25 cellular contexts compared by ENCODE assay signal in genomic region chr3:69822501-69822900, GRCh38.
DNase-seq lines count a peak whose midpoint lies in the region; ATAC-seq, FAIRE-seq and TF ChIP-seq lines count a peak whose summit lies in the region.
"Had no signal": no experiment of that assay in that cellular context is flagged by ENCODE, and none has a peak within 500 bp of the region (broad histone marks: within the 10 kb centered on the region; RNA-seq: fewer than 3 reads in every experiment).

No MANE protein-coding gene starts in this region.

- DNase-seq in EH (ENCODE audit: low read depth) (peak; percentile 30), RCC 7860 (ENCODE audit: low spot score) (peak; percentile 34), kidney (no peak), renal cortical epithelial cell (ENCODE audit: low read depth) (peak; percentile 79)
- no peak for DNase-seq in activated naive CD4-positive, alpha-beta T cell treated with anti-CD3 and anti-CD28 coated beads for 36 hours
- no peak for DNase-seq in stimulated activated naive CD4-positive, alpha-beta T cell treated with Interleukin-2 at 50 U/mL for 16 hours (lab: John Stamatoyannopoulos, UW)
- DNase-seq: activated CD8-positive, alpha-beta T cell treated with anti-CD3 and anti-CD28 coated beads, Interleukin-2, amount 10 ng/mL, durations not matched to agents 7 days and 5 days; activated effector memory CD4-positive, alpha-beta T cell treated with anti-CD3 and anti-CD28 coated beads, Interleukin-2, amount 50 U/mL, for 16 hours; activated naive CD8-positive, alpha-beta T cell treated with anti-CD3 and anti-CD28 coated beads, Interleukin-2, amount 50 U/mL, for 24 hours; activated T-cell treated with anti-CD3 and anti-CD28 coated beads for 4 hours; brain microvascular endothelial cell; CD4-positive, alpha-beta T cell; effector CD8-positive, alpha-beta T cell; erythroblast; HFFc6; hippocampal formation; immature natural killer cell; MM.1S; NCI-H146; Peyer's patch; small intestine; uterus had no signal

- ATAC-seq in HG03432 (IDR thresholded peaks at IDR 0.05; ENCODE audit: unreplicated experiment), result no peak
- ATAC-seq: activated CD8-positive, alpha-beta T cell treated with anti-CD3 and anti-CD28 coated beads, Interleukin-2, amount 10 ng/mL, durations not matched to agents 7 days and 5 days; activated naive CD8-positive, alpha-beta T cell treated with anti-CD3 and anti-CD28 coated beads, Interleukin-2, amount 50 U/mL, for 24 hours had no signal

- H3K36me3 Mint-ChIP-seq in activated naive CD4-positive, alpha-beta T cell treated with anti-CD3 and anti-CD28 coated beads for 36 hours (ENCODE audit: low read depth), result no peaks in the 10 kb centered on the region
- H3K36me3 Mint-ChIP-seq: immature natural killer cell had no signal

- no peaks in the 10 kb centered on the region for H3K4me1 Mint-ChIP-seq in activated naive CD4-positive, alpha-beta T cell treated with anti-CD3 and anti-CD28 coated beads for 36 hours (ENCODE audit: low read depth)
- H3K4me1 Mint-ChIP-seq: activated naive CD8-positive, alpha-beta T cell treated with anti-CD3 and anti-CD28 coated beads, Interleukin-2, amount 50 U/mL, for 24 hours; immature natural killer cell had no signal

- H3K4me1 ChIP-seq in kidney (ENCODE audit: control insufficient read depth in 1 of 2, insufficient read depth in 1 of 2, low read depth in 1 of 2, low read length in 2 of 2), result no peaks in the 10 kb centered on the region
- H3K4me1 ChIP-seq: Peyer's patch had no signal

- no peak overlapping the region for H3K4me3 ChIP-seq in kidney (ENCODE audit: low read length in 2 of 2)
- H3K4me3 ChIP-seq: K562, Peyer's patch, uterus had no signal

- FAIRE-seq in RCC 7860 (lab: Jason Lieb, UNC) (peak; percentile 90), kidney (lab: Jason Lieb, UNC) (peak; percentile 47)
- FAIRE-seq: frontal cortex, K562, small intestine had no signal

- no peak for TF ChIP-seq CTCF in kidney (IDR thresholded peaks at IDR 0.05; ENCODE audit: borderline replicate concordance, extremely low read depth, insufficient read depth)

- H3K27me3 Mint-ChIP-seq in activated naive CD4-positive, alpha-beta T cell treated with anti-CD3 and anti-CD28 coated beads for 36 hours (ENCODE audit: low read depth), result peaks cover 2% of the 10 kb centered on the region
- H3K27me3 Mint-ChIP-seq: CD4-positive, alpha-beta T cell had no signal

- no peaks in the 10 kb centered on the region for H3K9me3 Mint-ChIP-seq in activated naive CD4-positive, alpha-beta T cell treated with anti-CD3 and anti-CD28 coated beads for 36 hours
- H3K9me3 Mint-ChIP-seq: activated naive CD8-positive, alpha-beta T cell treated with anti-CD3 and anti-CD28 coated beads, Interleukin-2, amount 50 U/mL, for 24 hours; HFFc6 had no signal

- no peak overlapping the region for H3K27ac Mint-ChIP-seq in activated naive CD4-positive, alpha-beta T cell treated with anti-CD3 and anti-CD28 coated beads for 36 hours
- H3K27ac Mint-ChIP-seq: activated CD8-positive, alpha-beta T cell treated with anti-CD3 and anti-CD28 coated beads, Interleukin-2, amount 10 ng/mL, durations not matched to agents 7 days and 5 days; activated naive CD8-positive, alpha-beta T cell treated with anti-CD3 and anti-CD28 coated beads, Interleukin-2, amount 50 U/mL, for 24 hours; CD4-positive, alpha-beta T cell; HFFc6; immature natural killer cell had no signal

- no peak overlapping the region for H3K4me3 Mint-ChIP-seq in activated naive CD4-positive, alpha-beta T cell treated with anti-CD3 and anti-CD28 coated beads for 36 hours
- H3K4me3 Mint-ChIP-seq: activated CD8-positive, alpha-beta T cell treated with anti-CD3 and anti-CD28 coated beads, Interleukin-2, amount 10 ng/mL, durations not matched to agents 7 days and 5 days; activated naive CD8-positive, alpha-beta T cell treated with anti-CD3 and anti-CD28 coated beads, Interleukin-2, amount 50 U/mL, for 24 hours; CD4-positive, alpha-beta T cell; HFFc6; immature natural killer cell had no signal

- no peaks in the 10 kb centered on the region for H3K36me3 ChIP-seq in kidney (ENCODE audit: control insufficient read depth in 1 of 2, insufficient read depth in 2 of 2, low read length in 2 of 2)
- H3K36me3 ChIP-seq: brain microvascular endothelial cell, Peyer's patch, uterus had no signal

- no peak overlapping the region for H3K9ac ChIP-seq in kidney (ENCODE audit: low read length in 2 of 2)

- CTCF ChIA-PET in activated naive CD4-positive, alpha-beta T cell treated with anti-CD3 and anti-CD28 coated beads for 36 hours (lab: Charles Lee), result no interaction called here

- intact Hi-C loops in kidney (cut with DNase I), result no loop called here
- intact Hi-C loops in activated naive CD4-positive, alpha-beta T cell treated with anti-CD3 and anti-CD28 coated beads for 36 hours (cut with micrococcal nuclease), result no loop called here

- no peak overlapping the region for H3K27ac ChIP-seq in kidney (ENCODE audit: low read depth in 2 of 2, low read length in 2 of 2)
- H3K27ac ChIP-seq: brain microvascular endothelial cell, Peyer's patch, uterus had no signal

- H3K9me3 ChIP-seq in kidney (ENCODE audit: control insufficient read depth in 1 of 2, low read length in 2 of 2), result peaks cover 0 to 4% of the 10 kb centered on the region in 2 donors
- H3K9me3 ChIP-seq: Peyer's patch had no signal

Comparison
In these comparisons a context has a peak if more than half of its experiments do, and no peak if none do; other contexts are left out.
1. DNase-seq: peak in EH (single experiment), RCC 7860 (single experiment) and renal cortical epithelial cell (single experiment); none in kidney (single experiment), activated naive CD4-positive, alpha-beta T cell treated with anti-CD3 and anti-CD28 coated beads for 36 hours (single experiment) and stimulated activated naive CD4-positive, alpha-beta T cell treated with Interleukin-2 at 50 U/mL for 16 hours (single experiment).